ENCODE assay signal across 18 cellular contexts in genomic region chr14:68749487-68750475, GRCh38. TPM values are rescaled to one million over a fixed set of nuclear protein-coding genes. Genes with fewer than 3 reads are reported as not detected.
DNase-seq lines count a peak whose midpoint lies in the region; ATAC-seq and TF ChIP-seq lines count a peak whose summit lies in the region.
"Had no signal": no experiment of that assay in that cellular context is flagged by ENCODE, and none has a peak within 500 bp of the region (broad histone marks: within the 10 kb centered on the region; RNA-seq: fewer than 3 reads in every experiment).

No MANE protein-coding gene starts in this region.

- H3K9me3 ChIP-seq in upper lobe of right lung = no peaks in the 10 kb centered on the region
- H3K9me3 ChIP-seq: heart left ventricle, Peyer's patch, prostate gland, suprapubic skin had no signal

- H3K4me3 ChIP-seq in epithelial cell of esophagus (ENCODE audit: low read length) = no peak overlapping the region
- no peak overlapping the region for H3K4me3 ChIP-seq in upper lobe of right lung
- H3K4me3 ChIP-seq: heart left ventricle, Peyer's patch, prostate gland, suprapubic skin had no signal

- TF ChIP-seq CTCF in epithelial cell of esophagus (IDR thresholded peaks at IDR 0.05; ENCODE audit: insufficient read depth, low read depth, low read length, missing control alignments) (no peak), upper lobe of right lung (IDR thresholded peaks at IDR 0.05) (no peak)

- peaks cover 32% of the 10 kb centered on the region for H3K27me3 Mint-ChIP-seq in activated naive CD4-positive, alpha-beta T cell treated with anti-CD3 and anti-CD28 coated beads, Interleukin-2, amount 10 ng/mL, durations not matched to agents 7 days and 5 days
- H3K27me3 Mint-ChIP-seq: activated B cell treated with CpG ODN at 0.5 μM for 24 hours had no signal

- DNase-seq in activated naive CD4-positive, alpha-beta T cell treated with anti-CD3 and anti-CD28 coated beads, Interleukin-2, amount 10 ng/mL, durations not matched to agents 7 days and 5 days = peak; percentile 7
- DNase-seq in activated naive CD4-positive, alpha-beta T cell (lab: John Stamatoyannopoulos, UW) = no peak
- DNase-seq in epithelial cell of esophagus (ENCODE audit: low read depth) (peak; percentile 24), mesenteric fat pad (ENCODE audit: low spot score) (peak; percentile 16), upper lobe of right lung (no peak)
- DNase-seq in central memory CD4-positive, alpha-beta T cell = no peak
- DNase-seq: activated B cell treated with CpG ODN at 0.5 μM for 24 hours; activated naive CD4-positive, alpha-beta T cell treated with anti-CD3 and anti-CD28 coated beads for 36 hours; caudate nucleus; HCEC 1CT; KBM-7; kidney glomerular epithelial cell; Peyer's patch had no signal

- intact Hi-C loops in upper lobe of right lung (cut with DNase I) = no loop called here

- no peak overlapping the region for H3K4me3 Mint-ChIP-seq in activated naive CD4-positive, alpha-beta T cell treated with anti-CD3 and anti-CD28 coated beads, Interleukin-2, amount 10 ng/mL, durations not matched to agents 7 days and 5 days
- H3K4me3 Mint-ChIP-seq: activated B cell treated with CpG ODN at 0.5 μM for 24 hours; activated naive CD4-positive, alpha-beta T cell treated with anti-CD3 and anti-CD28 coated beads for 36 hours had no signal

- H3K27ac ChIP-seq in upper lobe of right lung = peak overlapping the region; percentile 47
- H3K27ac ChIP-seq: Peyer's patch, prostate gland, suprapubic skin had no signal

- peak overlapping the region; percentile 24 for H3K27ac Mint-ChIP-seq in activated naive CD4-positive, alpha-beta T cell treated with anti-CD3 and anti-CD28 coated beads, Interleukin-2, amount 10 ng/mL, durations not matched to agents 7 days and 5 days
- H3K27ac Mint-ChIP-seq: activated B cell treated with CpG ODN at 0.5 μM for 24 hours; activated naive CD4-positive, alpha-beta T cell treated with anti-CD3 and anti-CD28 coated beads for 36 hours had no signal

- H3K4me1 ChIP-seq in upper lobe of right lung = peaks cover 4% of the 10 kb centered on the region
- H3K4me1 ChIP-seq: Peyer's patch, prostate gland had no signal

- no peaks in the 10 kb centered on the region for H3K9me3 Mint-ChIP-seq in activated naive CD4-positive, alpha-beta T cell treated with anti-CD3 and anti-CD28 coated beads, Interleukin-2, amount 10 ng/mL, durations not matched to agents 7 days and 5 days
- H3K9me3 Mint-ChIP-seq: activated B cell treated with CpG ODN at 0.5 μM for 24 hours; activated naive CD4-positive, alpha-beta T cell treated with anti-CD3 and anti-CD28 coated beads for 36 hours had no signal

- ATAC-seq in upper lobe of right lung (peak; percentile 82), HG03565 (IDR thresholded peaks at IDR 0.05; ENCODE audit: unreplicated experiment) (no peak), HG02763 (IDR thresholded peaks at IDR 0.05; ENCODE audit: unreplicated experiment) (no peak)
- ATAC-seq: heart left ventricle had no signal

- H3K27me3 ChIP-seq in upper lobe of right lung = no peaks in the 10 kb centered on the region
- H3K27me3 ChIP-seq: Peyer's patch, suprapubic skin had no signal

- no peaks in the 10 kb centered on the region for H3K36me3 Mint-ChIP-seq in activated naive CD4-positive, alpha-beta T cell treated with anti-CD3 and anti-CD28 coated beads, Interleukin-2, amount 10 ng/mL, durations not matched to agents 7 days and 5 days

- H3K36me3 ChIP-seq in upper lobe of right lung = no peaks in the 10 kb centered on the region
- H3K36me3 ChIP-seq: heart left ventricle, Peyer's patch, prostate gland, suprapubic skin had no signal

- no peaks in the 10 kb centered on the region for H3K4me1 Mint-ChIP-seq in activated naive CD4-positive, alpha-beta T cell treated with anti-CD3 and anti-CD28 coated beads, Interleukin-2, amount 10 ng/mL, durations not matched to agents 7 days and 5 days
- H3K4me1 Mint-ChIP-seq: activated B cell treated with CpG ODN at 0.5 μM for 24 hours had no signal

- CTCF ChIA-PET in activated naive CD4-positive, alpha-beta T cell treated with anti-CD3 and anti-CD28 coated beads, Interleukin-2, amount 10 ng/mL, durations not matched to agents 7 days and 5 days (lab: Charles Lee) = no interaction called here

RNA-seq across cellular contexts. Expression of gene ZFP36L1, which starts 43.1 kb away (rescaled TPM):
- total RNA-seq in mesenteric fat pad (477 TPM), upper lobe of right lung (187 TPM)

Comparison
In these comparisons a context has a peak if more than half of its experiments do, and no peak if none do; other contexts are left out.
1. DNase-seq: peak in activated naive CD4-positive, alpha-beta T cell treated with anti-CD3 and anti-CD28 coated beads, Interleukin-2, amount 10 ng/mL, durations not matched to agents 7 days and 5 days (single experiment), epithelial cell of esophagus (single experiment) and mesenteric fat pad (single experiment); none in activated naive CD4-positive, alpha-beta T cell (0 of 4), upper lobe of right lung (single experiment) and central memory CD4-positive, alpha-beta T cell (single experiment).